In genomic region chr4:63302792-63303191, GRCh38 we compare ENCODE assay signal across 26 cellular contexts.
"Had no signal": no experiment of that assay in that cellular context is flagged by ENCODE, and none has a peak within 500 bp of the region (broad histone marks: within the 10 kb centered on the region; RNA-seq: fewer than 3 reads in every experiment).

No MANE protein-coding gene starts in this region.

- ATAC-seq: stimulated activated effector memory CD8-positive, alpha-beta T cell treated with anti-CD3 and anti-CD28 coated beads, Interleukin-12 subunit alpha, Interleukin-12 subunit beta, amount 100 ng/mL, for 72 hours; stimulated activated memory B cell treated with anti-CD40 and anti-IgM and Interleukin-4, amounts not matched to agents 10 μg/mL and 1 μg/mL and 100 μg/mL, for 72 hours; stimulated activated naive B cell treated with anti-CD40 and anti-IgM and Interleukin-4, amounts not matched to agents 10 μg/mL and 1 μg/mL and 100 μg/mL, for 72 hours; stimulated activated naive CD8-positive, alpha-beta T cell treated with anti-CD3 and anti-CD28 coated beads, Interleukin-15, amount 100 ng/mL, for 72 hours; stimulated activated naive CD8-positive, alpha-beta T cell treated with anti-CD3 and anti-CD28 coated beads, Interleukin-15, Interleukin-2, amounts not matched to agents 100 U/mL and 50 U/mL, for 24 hours; upper lobe of right lung had no signal

- H3K27ac ChIP-seq: stomach, suprapubic skin, testis, thoracic aorta, thyroid gland, tibial artery, tibial nerve, transverse colon, upper lobe of left lung, upper lobe of right lung, uterus, vagina had no signal

- H3K4me3 ChIP-seq: stomach, suprapubic skin, testis, thoracic aorta, thyroid gland, tibial artery, tibial nerve, transverse colon, upper lobe of left lung, upper lobe of right lung, uterus, vagina had no signal

- H3K9me3 ChIP-seq: suprapubic skin, testis, thoracic aorta, thyroid gland, tibial artery, tibial nerve, transverse colon, upper lobe of right lung, uterus, vagina had no signal

- H3K4me1 ChIP-seq: stomach, suprapubic skin, testis, thyroid gland, tibial artery, tibial nerve, transverse colon, upper lobe of left lung, upper lobe of right lung, uterus, vagina had no signal

- H3K27me3 ChIP-seq: stomach, suprapubic skin, testis, thyroid gland, tibial artery, tibial nerve, transverse colon, upper lobe of left lung, upper lobe of right lung, uterus, vagina had no signal

- DNase-seq: stimulated activated CD4-positive, alpha-beta T cell treated with anti-CD3 and anti-CD28 coated beads, Interleukin-2, amount 100 ng/mL, for 48 hours; stimulated activated CD4-positive, alpha-beta T cell treated with anti-CD3 and anti-CD28 coated beads, Interleukin-4, amount 100 ng/mL, for 1 hour; stimulated activated CD4-positive, alpha-beta T cell treated with anti-CD3 and anti-CD28 coated beads, Interleukin-4, amount 100 ng/mL, for 24 hours; stimulated activated CD4-positive, alpha-beta T cell treated with anti-CD3 and anti-CD28 coated beads, Interleukin-4, amount 100 ng/mL, for 4 hours; stimulated activated CD8-positive, alpha-beta memory T cell treated with anti-CD3 and anti-CD28 coated beads, Interleukin-4, amount 100 ng/mL, for 48 hours; stimulated activated naive B cell treated with anti-CD40 and anti-IgM and Interleukin-4, amounts not matched to agents 10 μg/mL and 1 μg/mL and 100 μg/mL, for 72 hours; stimulated activated naive CD4-positive, alpha-beta T cell; stimulated activated naive CD4-positive, alpha-beta T cell treated with Interleukin-2 at 50 U/mL for 16 hours; stimulated activated naive CD8-positive, alpha-beta T cell treated with anti-CD3 and anti-CD28 coated beads, Interleukin-15, amount 100 ng/mL, for 72 hours; stimulated activated naive CD8-positive, alpha-beta T cell treated with anti-CD3 and anti-CD28 coated beads, Interleukin-15, Interleukin-2, amounts not matched to agents 100 U/mL and 50 U/mL, for 24 hours; stomach; substantia nigra; testis; thyroid gland; tibial artery; transverse colon; trophoblast cell; upper lobe of left lung; upper lobe of right lung; uterus had no signal
